13 cellular contexts compared by ENCODE assay signal in the genomic region with DNA sequence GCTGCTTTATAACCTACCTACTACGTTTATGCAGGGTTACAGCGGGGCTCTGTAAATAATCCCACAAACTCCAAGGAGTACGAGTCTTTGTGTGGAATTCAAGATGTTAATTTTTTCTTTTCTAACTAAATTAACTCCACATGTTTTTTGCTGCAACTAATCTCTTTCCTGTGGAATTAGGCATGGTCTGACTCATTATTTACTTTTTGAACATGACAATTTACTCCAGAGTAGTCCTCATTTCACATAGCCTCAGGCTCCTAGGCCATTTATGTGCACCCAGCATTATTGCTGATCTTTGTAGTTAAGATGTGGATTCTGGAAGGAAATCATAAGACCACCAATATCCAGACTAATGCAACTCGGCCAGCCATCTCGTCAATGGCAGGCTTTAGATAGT.
DNase-seq lines count a peak whose midpoint lies in the region; ATAC-seq, FAIRE-seq and TF ChIP-seq lines count a peak whose summit lies in the region.
"Had no signal": no experiment of that assay in that cellular context is flagged by ENCODE, and none has a peak within 500 bp of the region (broad histone marks: within the 10 kb centered on the region; RNA-seq: fewer than 3 reads in every experiment).

No MANE protein-coding gene starts in this region.

- H3K36me3 Mint-ChIP-seq in activated naive CD8-positive, alpha-beta T cell treated with anti-CD3 and anti-CD28 coated beads for 36 hours = no peaks in the 10 kb centered on the region
- H3K36me3 Mint-ChIP-seq: stimulated activated naive B cell treated with anti-CD40 and anti-IgM and Interleukin-4, amounts not matched to agents 10 μg/mL and 1 μg/mL and 100 μg/mL, for 72 hours had no signal

- H4K5ac ChIP-seq in mesendoderm (ENCODE audit: low read length) = no peak overlapping the region

- no peak overlapping the region for H3K27ac ChIP-seq in mesendoderm (ENCODE audit: low read depth, low read length)
- H3K27ac ChIP-seq: body of pancreas had no signal

- H2BK5ac ChIP-seq in mesendoderm (ENCODE audit: low read length) = no peak overlapping the region

- no peaks in the 10 kb centered on the region for H3K79me2 ChIP-seq in mesendoderm (ENCODE audit: control insufficient read depth, insufficient read depth, low read length)

- no peak overlapping the region for H3K56ac ChIP-seq in mesendoderm (ENCODE audit: low read length)

- no peaks in the 10 kb centered on the region for H3K9me3 Mint-ChIP-seq in activated naive CD8-positive, alpha-beta T cell treated with anti-CD3 and anti-CD28 coated beads for 36 hours

- no peaks in the 10 kb centered on the region for H3K36me3 ChIP-seq in mesendoderm (ENCODE audit: control insufficient read depth, insufficient read depth, low read length)

- no peak overlapping the region for H2BK15ac ChIP-seq in mesendoderm (replicated peaks; ENCODE audit: low read depth)

- no peaks in the 10 kb centered on the region for H3K27me3 ChIP-seq in mesendoderm (ENCODE audit: insufficient read depth, low read length, poor library complexity)
- H3K27me3 ChIP-seq: body of pancreas had no signal

- H3K4me1 ChIP-seq in mesendoderm (ENCODE audit: control insufficient read depth, low read depth, low read length) = no peaks in the 10 kb centered on the region

- H3K4me3 ChIP-seq in AG10803 (ENCODE audit: low read length) (peak overlapping the region; percentile 11; the same call in 1 of the 2 replicates), astrocyte of the spinal cord (ENCODE audit: low read depth, low read length) (no peak overlapping the region), mesendoderm (ENCODE audit: low read length) (no peak overlapping the region)
- H3K4me3 ChIP-seq: body of pancreas had no signal

- WGBS in mesendoderm (ENCODE audit: extremely low coverage, insufficient coverage, low lambda C conversion rate) = no CpG with 5 or more reads among the region's 5 CpGs

- FAIRE-seq in HTR-8/SVneo (lab: Jason Lieb, UNC) = no peak

- H4K8ac ChIP-seq in mesendoderm (ENCODE audit: low read depth, low read length) = no peak overlapping the region

- H3K4me1 Mint-ChIP-seq in activated naive CD8-positive, alpha-beta T cell treated with anti-CD3 and anti-CD28 coated beads for 36 hours = no peaks in the 10 kb centered on the region
- H3K4me1 Mint-ChIP-seq: stimulated activated naive B cell treated with anti-CD40 and anti-IgM and Interleukin-4, amounts not matched to agents 10 μg/mL and 1 μg/mL and 100 μg/mL, for 72 hours had no signal

- in situ Hi-C loops in astrocyte of the spinal cord (cut with HindIII; ENCODE audit: low sequenced_read_pairs) = no loop called here

- H3K4me3 Mint-ChIP-seq in activated naive CD8-positive, alpha-beta T cell treated with anti-CD3 and anti-CD28 coated beads for 36 hours = no peak overlapping the region
- H3K4me3 Mint-ChIP-seq: stimulated activated naive B cell treated with anti-CD40 and anti-IgM and Interleukin-4, amounts not matched to agents 10 μg/mL and 1 μg/mL and 100 μg/mL, for 72 hours had no signal

- H3K27me3 Mint-ChIP-seq in activated naive CD8-positive, alpha-beta T cell treated with anti-CD3 and anti-CD28 coated beads for 36 hours = no peaks in the 10 kb centered on the region
- H3K27me3 Mint-ChIP-seq: stimulated activated naive B cell treated with anti-CD40 and anti-IgM and Interleukin-4, amounts not matched to agents 10 μg/mL and 1 μg/mL and 100 μg/mL, for 72 hours had no signal

- H3K27ac Mint-ChIP-seq in activated naive CD8-positive, alpha-beta T cell treated with anti-CD3 and anti-CD28 coated beads for 36 hours = no peak overlapping the region
- H3K27ac Mint-ChIP-seq: stimulated activated naive B cell treated with anti-CD40 and anti-IgM and Interleukin-4, amounts not matched to agents 10 μg/mL and 1 μg/mL and 100 μg/mL, for 72 hours had no signal

- no peak overlapping the region for H3K18ac ChIP-seq in mesendoderm (ENCODE audit: low read length)

- TF ChIP-seq CTCF in AG10803 (conservative IDR thresholded peaks at IDR 0.05; ENCODE audit: low read length) (no peak), astrocyte of the spinal cord (IDR thresholded peaks at IDR 0.05; ENCODE audit: low read depth, low read length) (no peak)

- ATAC-seq in HG03439 (IDR thresholded peaks at IDR 0.05; ENCODE audit: unreplicated experiment) = no peak
- ATAC-seq: body of pancreas; stimulated activated naive B cell treated with anti-CD40 and anti-IgM and Interleukin-4, amounts not matched to agents 10 μg/mL and 1 μg/mL and 100 μg/mL, for 72 hours had no signal

- no peak overlapping the region for H3K9ac ChIP-seq in mesendoderm (ENCODE audit: low read length)

- H2BK120ac ChIP-seq in mesendoderm (ENCODE audit: low read depth, low read length) = peak overlapping the region; percentile 67

- H3K79me1 ChIP-seq in mesendoderm (ENCODE audit: low read length) = no peaks in the 10 kb centered on the region

- DNase-seq in AG10803 (ENCODE audit: low read depth) = peak; percentile 83
- DNase-seq in HTR-8/SVneo (ENCODE audit: insufficient read length, low spot score) = peak; percentile 31
- DNase-seq in astrocyte of the spinal cord (ENCODE audit: low read depth, low spot score) = peak; percentile 71
- DNase-seq in mesendoderm = no peak
- no peak for DNase-seq in activated naive CD8-positive, alpha-beta T cell treated with anti-CD3 and anti-CD28 coated beads for 36 hours
- DNase-seq in cerebellar cortex (ENCODE audit: low spot score) = no peak
- no peak for DNase-seq in germinal center (ENCODE audit: low spot score)
- DNase-seq: activated CD4-positive, CD25-positive, alpha-beta regulatory T cell treated with anti-CD3 and anti-CD28 coated beads, Interleukin-2, amount 50 U/mL, for 72 hours; body of pancreas; stimulated activated CD4-positive, alpha-beta T cell treated with anti-CD3 and anti-CD28 coated beads, Interleukin-1b, Interleukin-23, amount 100 ng/mL, for 48 hours; stimulated activated naive B cell treated with anti-CD40 and anti-IgM and Interleukin-4, amounts not matched to agents 10 μg/mL and 1 μg/mL and 100 μg/mL, for 72 hours; SW 1271 had no signal

- H3K23ac ChIP-seq in mesendoderm (ENCODE audit: low read length) = no peak overlapping the region

- no peak overlapping the region for H3K4me2 ChIP-seq in mesendoderm (ENCODE audit: low read length)

- no peak overlapping the region for H3K4ac ChIP-seq in mesendoderm (ENCODE audit: low read depth, low read length)

- no peak overlapping the region for H2AK5ac ChIP-seq in mesendoderm (ENCODE audit: low read length)

Comparison
In these comparisons a context has a peak if more than half of its experiments do, and no peak if none do; other contexts are left out.
1. DNase-seq: peak in AG10803 (single experiment), HTR-8/SVneo (single experiment) and astrocyte of the spinal cord (single experiment); none in mesendoderm (single experiment), activated naive CD8-positive, alpha-beta T cell treated with anti-CD3 and anti-CD28 coated beads for 36 hours (single experiment), cerebellar cortex (single experiment) and germinal center (single experiment).